8 cellular contexts compared by ENCODE assay signal in genomic region chr1:5992814-5993552, GRCh38. TPM values are rescaled to one million over a fixed set of nuclear protein-coding genes. Genes with fewer than 3 reads are reported as not detected.
DNase-seq lines count a peak whose midpoint lies in the region; ATAC-seq lines count a peak whose summit lies in the region.

No MANE protein-coding gene starts in this region.

- H3K9ac ChIP-seq in iPS-20b (ENCODE audit: low read depth, low read length): peak overlapping the region; percentile 36; the same call in 1 of the 2 replicates

- H3K36me3 ChIP-seq in iPS-20b (ENCODE audit: insufficient read depth, low read depth, low read length): no peaks in the 10 kb centered on the region

- peaks cover 2% of the 10 kb centered on the region for H3K36me3 Mint-ChIP-seq in activated naive CD8-positive, alpha-beta T cell treated with anti-CD3 and anti-CD28 coated beads for 36 hours

- H3K4me1 Mint-ChIP-seq in activated naive CD8-positive, alpha-beta T cell treated with anti-CD3 and anti-CD28 coated beads for 36 hours: peaks cover 22% of the 10 kb centered on the region

- peak overlapping the region; percentile 88 for H3K4me3 ChIP-seq in iPS-20b (ENCODE audit: low read length)

- H3K27me3 Mint-ChIP-seq in activated naive CD8-positive, alpha-beta T cell treated with anti-CD3 and anti-CD28 coated beads for 36 hours: no peaks in the 10 kb centered on the region

- H3K4me3 Mint-ChIP-seq in activated naive CD8-positive, alpha-beta T cell treated with anti-CD3 and anti-CD28 coated beads for 36 hours: peak overlapping the region; percentile 99

- H3K27ac ChIP-seq in iPS-20b (ENCODE audit: low read length): no peak overlapping the region

- peaks cover 32% of the 10 kb centered on the region for H3K27me3 ChIP-seq in iPS-20b (ENCODE audit: insufficient read depth, low read length)

- H3K9me3 Mint-ChIP-seq in activated naive CD8-positive, alpha-beta T cell treated with anti-CD3 and anti-CD28 coated beads for 36 hours: no peaks in the 10 kb centered on the region

- peaks cover 11% of the 10 kb centered on the region for H3K4me1 ChIP-seq in iPS-20b (ENCODE audit: insufficient read depth, low read length)

- peak; percentile 7 for DNase-seq in stimulated activated CD4-positive, alpha-beta T cell treated with anti-CD3 and anti-CD28 coated beads, Interleukin-12 subunit alpha, Interleukin-12 subunit beta, amount 100 ng/mL, for 4 hours
- DNase-seq in stimulated activated CD4-positive, alpha-beta T cell treated with anti-CD3 and anti-CD28 coated beads, Interleukin-4, amount 100 ng/mL, for 4 hours: no peak
- DNase-seq in NCI-H1092 treated with DMSO at 0.1 percent for 48 hours (lab: John Stamatoyannopoulos, UW): peak; percentile 95
- DNase-seq in activated naive CD8-positive, alpha-beta T cell treated with anti-CD3 and anti-CD28 coated beads for 36 hours: peak; percentile 31
- DNase-seq in stimulated activated naive CD8-positive, alpha-beta T cell treated with anti-CD3 and anti-CD28 coated beads, Interleukin-15, Interleukin-2, amounts not matched to agents 100 U/mL and 50 U/mL, for 24 hours: peak; percentile 37
- no peak for DNase-seq in AG08396 (ENCODE audit: low spot score)

- H3K9me3 ChIP-seq in iPS-20b (ENCODE audit: insufficient read depth, low read depth, low read length): no peaks in the 10 kb centered on the region

- ATAC-seq in stimulated activated naive CD8-positive, alpha-beta T cell treated with anti-CD3 and anti-CD28 coated beads, Interleukin-15, Interleukin-2, amounts not matched to agents 100 U/mL and 50 U/mL, for 24 hours: no peak
- no peak for ATAC-seq in GM19328 (IDR thresholded peaks at IDR 0.05; ENCODE audit: unreplicated experiment)

- H3K27ac Mint-ChIP-seq in activated naive CD8-positive, alpha-beta T cell treated with anti-CD3 and anti-CD28 coated beads for 36 hours: peak overlapping the region; percentile 92

RNA-seq across cellular contexts. Expression of gene NPHP4, which starts 0.8 kb away (rescaled TPM):
- 10 to 100 TPM; 11.4 to 12.6 TPM for total RNA-seq in activated naive CD8-positive, alpha-beta T cell treated with anti-CD3 and anti-CD28 coated beads for 36 hours

RNA-seq across cellular contexts. Expression of gene KCNAB2, which starts 52.7 kb away (rescaled TPM):
- 100 to 1,000 TPM; 209 to 218 TPM for total RNA-seq in activated naive CD8-positive, alpha-beta T cell treated with anti-CD3 and anti-CD28 coated beads for 36 hours

Comparison
In these comparisons a context has a peak if more than half of its experiments do, and no peak if none do; other contexts are left out.
1. DNase-seq: peak in stimulated activated CD4-positive, alpha-beta T cell treated with anti-CD3 and anti-CD28 coated beads, Interleukin-12 subunit alpha, Interleukin-12 subunit beta, amount 100 ng/mL, for 4 hours (single experiment), NCI-H1092 treated with DMSO at 0.1 percent for 48 hours (single experiment), activated naive CD8-positive, alpha-beta T cell treated with anti-CD3 and anti-CD28 coated beads for 36 hours (single experiment) and stimulated activated naive CD8-positive, alpha-beta T cell treated with anti-CD3 and anti-CD28 coated beads, Interleukin-15, Interleukin-2, amounts not matched to agents 100 U/mL and 50 U/mL, for 24 hours (single experiment); none in stimulated activated CD4-positive, alpha-beta T cell treated with anti-CD3 and anti-CD28 coated beads, Interleukin-4, amount 100 ng/mL, for 4 hours (0 of 2) and AG08396 (single experiment).